In the genomic region with DNA sequence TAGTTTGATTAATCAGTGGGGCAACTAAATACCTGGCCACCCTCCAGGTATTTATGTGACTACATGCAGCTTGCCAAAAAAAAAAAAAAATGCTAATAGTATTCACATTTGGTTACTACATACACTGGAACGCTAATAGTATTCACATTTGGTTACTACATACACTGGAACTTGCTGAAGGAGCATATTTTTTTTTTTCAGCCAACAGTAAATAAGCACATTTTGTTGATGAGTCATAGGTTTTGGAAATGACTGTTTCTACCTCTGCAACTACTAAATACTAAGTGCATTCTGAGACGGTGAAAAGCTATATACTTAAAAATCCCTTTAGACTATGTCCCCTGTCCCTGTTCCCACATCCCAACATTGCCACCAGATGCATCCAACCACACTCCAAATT, we compare ENCODE assay signal across 18 cellular contexts.
DNase-seq lines count a peak whose midpoint lies in the region; ATAC-seq and TF ChIP-seq lines count a peak whose summit lies in the region.
"Had no signal": no experiment of that assay in that cellular context is flagged by ENCODE, and none has a peak within 500 bp of the region (broad histone marks: within the 10 kb centered on the region; RNA-seq: fewer than 3 reads in every experiment).

No MANE protein-coding gene starts in this region.

- no peak overlapping the region for H2BK20ac ChIP-seq in IMR-90 (ENCODE audit: low read depth, low read length)

- dilution Hi-C loops in IMR-90 (cut with HindIII; ENCODE audit: low sequenced_read_pairs, unreplicated experiment), result no loop called here

- H3K4me3 ChIP-seq in A673 (ENCODE audit: low read depth, low read length, poor library complexity, severe bottlenecking) (no peak overlapping the region), IMR-90 (ENCODE audit: insufficient read depth, low read depth, low read length) (no peak overlapping the region), PC-3 (ENCODE audit: low read length) (no peak overlapping the region), Caco-2 (ENCODE audit: low read depth, low read length) (no peak overlapping the region)

- CTCF ChIA-PET in A673 (lab: Charles Lee), result no interaction called here
- CTCF ChIA-PET in IMR-90 (lab: Yijun Ruan, JAX), result no interaction called here
- CTCF ChIA-PET in PC-3 (lab: Charles Lee), result no interaction called here
- CTCF ChIA-PET in Caco-2 (lab: Charles Lee), result no interaction called here

- no peak overlapping the region for H3K14ac ChIP-seq in IMR-90 (replicated peaks; ENCODE audit: low read depth, low read length)

- BruUV-seq in A673 (replicated peaks; lab: Mats Ljungman, UMichigan) (no TSS peak), IMR-90 (replicated peaks; lab: Mats Ljungman, UMichigan) (no TSS peak), PC-3 (replicated peaks; lab: Mats Ljungman, UMichigan) (no TSS peak), Caco-2 (replicated peaks; lab: Mats Ljungman, UMichigan) (no TSS peak)

- TF ChIP-seq RAD21 in IMR-90 (IDR thresholded peaks at IDR 0.05; ENCODE audit: low read length), result no peak

- no peak overlapping the region for H2AK9ac ChIP-seq in IMR-90 (replicated peaks; ENCODE audit: low read depth, low read length, poor library complexity)

- H3K27me3 Mint-ChIP-seq in Caco-2 (ENCODE audit: insufficient read depth, unreplicated experiment), result no peaks in the 10 kb centered on the region
- no peaks in the 10 kb centered on the region for H3K27me3 Mint-ChIP-seq in activated T-cell treated with anti-CD3 and anti-CD28 coated beads, Interleukin-2, amount 50 U/mL, for 4 hours (ENCODE audit: low read depth)
- H3K27me3 Mint-ChIP-seq: activated CD4-positive, alpha-beta T cell treated with anti-CD3 and anti-CD28 coated beads for 36 hours; activated naive CD8-positive, alpha-beta T cell; brain; CD4-positive, alpha-beta memory T cell had no signal

- no peaks in the 10 kb centered on the region for H3K4me1 Mint-ChIP-seq in Caco-2 (ENCODE audit: low read depth, unreplicated experiment)
- no peaks in the 10 kb centered on the region for H3K4me1 Mint-ChIP-seq in activated T-cell treated with anti-CD3 and anti-CD28 coated beads, Interleukin-2, amount 50 U/mL, for 4 hours (ENCODE audit: low read depth)
- H3K4me1 Mint-ChIP-seq: activated CD4-positive, alpha-beta T cell treated with anti-CD3 and anti-CD28 coated beads for 36 hours; brain; CD4-positive, alpha-beta memory T cell had no signal

- H4K8ac ChIP-seq in IMR-90 (ENCODE audit: low read depth in 2 of 2, low read length in 2 of 2), result no peak overlapping the region

- H2AFZ ChIP-seq in IMR-90 (replicated peaks; ENCODE audit: low read length, poor library complexity) (no peak overlapping the region), PC-3 (ENCODE audit: low read length) (no peak overlapping the region)

- H3K27ac ChIP-seq in A673 (ENCODE audit: low read depth, low read length, poor library complexity, severe bottlenecking) (no peak overlapping the region), IMR-90 (ENCODE audit: insufficient read depth, low read length) (no peak overlapping the region), PC-3 (ENCODE audit: low read length) (no peak overlapping the region)

- peaks cover 8% of the 10 kb centered on the region for H3K9me3 Mint-ChIP-seq in Caco-2 (ENCODE audit: unreplicated experiment)
- peaks cover 8% of the 10 kb centered on the region for H3K9me3 Mint-ChIP-seq in activated T-cell treated with anti-CD3 and anti-CD28 coated beads, Interleukin-2, amount 50 U/mL, for 4 hours

- no peaks in the 10 kb centered on the region for H3F3A ChIP-seq in PC-3 (ENCODE audit: low read length, unreplicated experiment)

- H3K4me2 ChIP-seq in IMR-90 (ENCODE audit: low read depth, low read length) (no peak overlapping the region), PC-3 (ENCODE audit: low read length) (no peak overlapping the region)

- no peaks in the 10 kb centered on the region for H3K79me1 ChIP-seq in IMR-90 (ENCODE audit: low read depth in 1 of 2, low read length in 2 of 2)

- no peak overlapping the region for H3K4me3 Mint-ChIP-seq in Caco-2 (ENCODE audit: unreplicated experiment)
- no peak overlapping the region for H3K4me3 Mint-ChIP-seq in activated T-cell treated with anti-CD3 and anti-CD28 coated beads, Interleukin-2, amount 50 U/mL, for 4 hours
- H3K4me3 Mint-ChIP-seq: activated CD4-positive, alpha-beta T cell treated with anti-CD3 and anti-CD28 coated beads for 36 hours; activated naive CD8-positive, alpha-beta T cell; activated T-helper 1 cell treated with anti-CD3 and anti-CD28 coated beads, Interleukin-12 subunit alpha, Interleukin-12 subunit beta, Interleukin-2, Interleukin-4 antibody, amounts not matched to agents 30 ng/mL and 10 ng/mL and 1 ng/mL, durations not matched to agents 14 hours and 24 hours and 36 hours; brain; CD4-positive, alpha-beta memory T cell had no signal

- no peak overlapping the region for H4K91ac ChIP-seq in IMR-90 (ENCODE audit: insufficient read depth, low read depth, low read length)

- no peak for TF ChIP-seq CTCF in A673 (conservative IDR thresholded peaks at IDR 0.05; ENCODE audit: low read depth, low read length)
- no peak for TF ChIP-seq CTCF in IMR-90 (conservative IDR thresholded peaks at IDR 0.05; ENCODE audit: low read depth, low read length)
- no peak for TF ChIP-seq CTCF in PC-3 (conservative IDR thresholded peaks at IDR 0.05; ENCODE audit: low read depth, low read length)
- TF ChIP-seq CTCF in Caco-2 (IDR thresholded peaks at IDR 0.05; ENCODE audit: insufficient read depth in 1 of 2, low read depth in 1 of 2, low read length in 1 of 2, severe bottlenecking in 1 of 2, unreplicated experiment in 1 of 2), result no peak

- H2BK15ac ChIP-seq in IMR-90 (ENCODE audit: low read depth, low read length), result no peak overlapping the region

- H3K27me3 ChIP-seq in A673 (replicated peaks; ENCODE audit: insufficient read depth, low read depth, low read length, poor library complexity) (no peaks in the 10 kb centered on the region), IMR-90 (ENCODE audit: control insufficient read depth, insufficient read depth, low read length) (no peaks in the 10 kb centered on the region), PC-3 (ENCODE audit: low read length) (no peaks in the 10 kb centered on the region), Caco-2 (replicated peaks; ENCODE audit: control insufficient read depth, insufficient read depth, low read length) (no peaks in the 10 kb centered on the region)

- intact Hi-C loops in A673 (cut with micrococcal nuclease; ENCODE audit: unreplicated experiment) (no loop called here), IMR-90 (cut with micrococcal nuclease) (no loop called here), PC-3 (cut with micrococcal nuclease) (no loop called here), Caco-2 (cut with micrococcal nuclease; ENCODE audit: unreplicated experiment) (no loop called here)

- no peak for ATAC-seq in IMR-90 (ENCODE audit: low read depth)
- ATAC-seq in PC-3, result peak; percentile 87
- ATAC-seq in activated T-cell treated with anti-CD3 and anti-CD28 coated beads, Interleukin-2, amount 50 U/mL, for 4 hours, result no peak
- ATAC-seq: activated CD4-positive, alpha-beta T cell treated with anti-CD3 and anti-CD28 coated beads for 36 hours had no signal

- H3K9ac ChIP-seq in IMR-90 (ENCODE audit: low read depth, low read length), result no peak overlapping the region
- H3K9ac ChIP-seq in PC-3 (ENCODE audit: low read length), result no peak overlapping the region

- no peak overlapping the region for H3K4ac ChIP-seq in IMR-90 (ENCODE audit: low read depth, low read length)

- no peak overlapping the region for H3K56ac ChIP-seq in IMR-90 (ENCODE audit: extremely low read depth, insufficient read depth, low read length)

- H4K20me1 ChIP-seq in IMR-90 (ENCODE audit: insufficient read depth, low read length) (no peaks in the 10 kb centered on the region), PC-3 (ENCODE audit: low read length) (no peaks in the 10 kb centered on the region)

- DNase-seq in A673 (ENCODE audit: low spot score) (peak; percentile 15), IMR-90 (peak; percentile 10), PC-3 (peak; percentile 50), fibroblast of gingiva (ENCODE audit: low read depth) (peak; percentile 87), HPDE6-E6E7 (ENCODE audit: extremely low spot score) (no peak), Caco-2 (no peak), LoVo (ENCODE audit: low spot score) (no peak)
- DNase-seq in activated T-cell treated with anti-CD3 and anti-CD28 coated beads, Interleukin-2, amount 50 U/mL, for 4 hours, result no peak
- DNase-seq: activated CD4-positive, alpha-beta T cell treated with anti-CD3 and anti-CD28 coated beads for 36 hours; CD4-positive, alpha-beta memory T cell; H7; NCI-H146; retina; stimulated activated CD4-positive, alpha-beta T cell treated with anti-CD3 and anti-CD28 coated beads, Interleukin-12 subunit alpha, Interleukin-12 subunit beta, amount 100 ng/mL, for 4 hours; SW 1271 had no signal

- TF ChIP-seq POLR2A in IMR-90 (IDR thresholded peaks at IDR 0.05; ENCODE audit: low read depth, low read length), result no peak

- H3K18ac ChIP-seq in IMR-90 (ENCODE audit: low read depth, low read length), result no peak overlapping the region

- H2AK5ac ChIP-seq in IMR-90 (ENCODE audit: low read depth, low read length), result no peak overlapping the region

- H3K9me2 ChIP-seq in PC-3 (replicated peaks; ENCODE audit: low read length), result no peaks in the 10 kb centered on the region

- H3K36me3 ChIP-seq in A673 (ENCODE audit: insufficient read depth, low read length, poor library complexity, severe bottlenecking) (no peaks in the 10 kb centered on the region), IMR-90 (ENCODE audit: control insufficient read depth, insufficient read depth, low read length) (no peaks in the 10 kb centered on the region), PC-3 (ENCODE audit: low read depth, low read length) (no peaks in the 10 kb centered on the region), Caco-2 (ENCODE audit: control insufficient read depth, insufficient read depth, low read length) (no peaks in the 10 kb centered on the region)

- no peak overlapping the region for H3K27ac Mint-ChIP-seq in Caco-2 (ENCODE audit: unreplicated experiment)
- H3K27ac Mint-ChIP-seq: activated CD4-positive, alpha-beta T cell treated with anti-CD3 and anti-CD28 coated beads for 36 hours; activated naive CD8-positive, alpha-beta T cell; activated T-helper 1 cell treated with anti-CD3 and anti-CD28 coated beads, Interleukin-12 subunit alpha, Interleukin-12 subunit beta, Interleukin-2, Interleukin-4 antibody, amounts not matched to agents 30 ng/mL and 10 ng/mL and 1 ng/mL, durations not matched to agents 14 hours and 24 hours and 36 hours; brain; CD4-positive, alpha-beta memory T cell had no signal

- no peak overlapping the region for H2BK120ac ChIP-seq in IMR-90 (ENCODE audit: low read depth, low read length)

- no peak overlapping the region for H4K5ac ChIP-seq in IMR-90 (ENCODE audit: low read depth, low read length)

- no peaks in the 10 kb centered on the region for H3K36me3 Mint-ChIP-seq in Caco-2 (ENCODE audit: insufficient read depth, unreplicated experiment)
- no peaks in the 10 kb centered on the region for H3K36me3 Mint-ChIP-seq in activated T-cell treated with anti-CD3 and anti-CD28 coated beads, Interleukin-2, amount 50 U/mL, for 4 hours (ENCODE audit: insufficient read depth)
- H3K36me3 Mint-ChIP-seq: activated naive CD8-positive, alpha-beta T cell; brain; CD4-positive, alpha-beta memory T cell had no signal

- POLR2A ChIA-PET in A673 (lab: Charles Lee; ENCODE audit: low non-redundant PET) (no interaction called here), IMR-90 (lab: Charles Lee; ENCODE audit: unreplicated experiment) (no interaction called here), PC-3 (lab: Charles Lee; ENCODE audit: unreplicated experiment) (interaction anchor here (0.7 kb wide), 1 partner anchor 388 kb away, joined by 16 read pairs; no protein-coding TSS in a partner anchor), Caco-2 (lab: Charles Lee) (no interaction called here)

- no CpG with 5 or more reads among the region's 2 CpGs for WGBS in IMR-90 (ENCODE audit: extremely low coverage in 2 of 2, insufficient read length in 1 of 2), 2 experiments

- in situ Hi-C loops in IMR-90 (cut with MboI; ENCODE audit: low sequenced_read_pairs), result no loop called here

- H3K23ac ChIP-seq in IMR-90 (ENCODE audit: low read depth, low read length), result no peak overlapping the region

- H3K9me3 ChIP-seq in A673 (ENCODE audit: low read depth, low read length, poor library complexity, severe bottlenecking) (peaks cover 5% of the 10 kb centered on the region), IMR-90 (ENCODE audit: control insufficient read depth, insufficient read depth, low read length) (no peaks in the 10 kb centered on the region), PC-3 (ENCODE audit: low read length) (no peaks in the 10 kb centered on the region), Caco-2 (no peaks in the 10 kb centered on the region)

- H3K9me1 ChIP-seq in IMR-90 (ENCODE audit: insufficient read depth, low read length), result no peaks in the 10 kb centered on the region

- H3K79me2 ChIP-seq in PC-3 (ENCODE audit: low read length), result no peaks in the 10 kb centered on the region

- H2BK5ac ChIP-seq in IMR-90 (ENCODE audit: low read depth, low read length, poor library complexity, severe bottlenecking), result no peak overlapping the region

- no peaks in the 10 kb centered on the region for H3K4me1 ChIP-seq in A673 (ENCODE audit: insufficient read depth, low read length, poor library complexity, severe bottlenecking)
- no peaks in the 10 kb centered on the region for H3K4me1 ChIP-seq in IMR-90 (ENCODE audit: control insufficient read depth, insufficient read depth, low read length)
- H3K4me1 ChIP-seq in PC-3 (ENCODE audit: insufficient read depth, low read length), result no peaks in the 10 kb centered on the region
- H3K4me1 ChIP-seq in Caco-2, result no peaks in the 10 kb centered on the region

Comparison
In these comparisons a context has a peak if more than half of its experiments do, and no peak if none do; other contexts are left out.
1. DNase-seq: peak in A673 (single experiment), IMR-90 (single experiment), PC-3 (single experiment) and fibroblast of gingiva (single experiment); none in HPDE6-E6E7 (single experiment), Caco-2 (0 of 2), LoVo (single experiment) and activated T-cell treated with anti-CD3 and anti-CD28 coated beads, Interleukin-2, amount 50 U/mL, for 4 hours (single experiment).